In genomic region chr3:127660621-127661253, GRCh38 we compare ENCODE assay signal across 27 cellular contexts.
"Had no signal": no experiment of that assay in that cellular context is flagged by ENCODE, and none has a peak within 500 bp of the region (broad histone marks: within the 10 kb centered on the region; RNA-seq: fewer than 3 reads in every experiment).

No MANE protein-coding gene starts in this region.

- FAIRE-seq: urothelium cell line had no signal

- H3K9me3 ChIP-seq: colonic mucosa, gastroesophageal sphincter, psoas muscle, spleen, testis, tibial artery had no signal

- H3K27ac ChIP-seq: colonic mucosa, epithelial cell of prostate, gastroesophageal sphincter, neural progenitor cell, psoas muscle, skin epidermis, spleen, testis had no signal

- H3K4me2 ChIP-seq: neural progenitor cell had no signal

- DNase-seq: colonic mucosa; effector CD8-positive, alpha-beta T cell; endodermal cell; foreskin fibroblast; hypothalamus; immature natural killer cell; islet precursor cell; kidney glomerular epithelial cell; mesenchymal stem cell; midbrain; naive thymus-derived CD4-positive, alpha-beta T cell; nucleus accumbens; psoas muscle; right cardiac atrium; spleen; stimulated activated CD4-positive, alpha-beta T cell treated with anti-CD3 and anti-CD28 coated beads, Interleukin-4, amount 100 ng/mL, for 4 hours; stimulated activated naive CD8-positive, alpha-beta T cell treated with anti-CD3 and anti-CD28 coated beads, Interleukin-15, Interleukin-2, amounts not matched to agents 100 U/mL and 50 U/mL, for 24 hours; substantia nigra; testis had no signal

- H3K9ac ChIP-seq: neural progenitor cell had no signal

- H3K4me3 ChIP-seq: colonic mucosa, gastroesophageal sphincter, neural progenitor cell, psoas muscle, skin epidermis, spleen, testis, tibial artery had no signal

- H3K27me3 ChIP-seq: colonic mucosa, gastroesophageal sphincter, neural progenitor cell, spleen, testis, tibial artery had no signal

- ATAC-seq: esophagus mucosa; gastroesophageal sphincter; naive thymus-derived CD4-positive, alpha-beta T cell; psoas muscle; stimulated activated memory B cell treated with anti-CD40 and anti-IgM and Interleukin-4, amounts not matched to agents 10 μg/mL and 1 μg/mL and 100 μg/mL, for 72 hours; stimulated activated naive CD8-positive, alpha-beta T cell treated with anti-CD3 and anti-CD28 coated beads, Interleukin-15, Interleukin-2, amounts not matched to agents 100 U/mL and 50 U/mL, for 24 hours had no signal

- H2AFZ ChIP-seq: neural progenitor cell had no signal

- H3K36me3 ChIP-seq: colonic mucosa, gastroesophageal sphincter, neural progenitor cell, spleen, tibial artery had no signal

- H3K4me1 ChIP-seq: colonic mucosa, neural progenitor cell, psoas muscle, spleen, testis had no signal
